8 cellular contexts compared by ENCODE assay signal in genomic region chr15:78944202-78944625, GRCh38. TPM values are rescaled to one million over a fixed set of nuclear protein-coding genes. Genes with fewer than 3 reads are reported as not detected.
DNase-seq lines count a peak whose midpoint lies in the region; ATAC-seq and TF ChIP-seq lines count a peak whose summit lies in the region.

No MANE protein-coding gene starts in this region.

- H3F3A ChIP-seq in MM.1S (ENCODE audit: insufficient read depth, low read length) = peaks cover 5% of the 10 kb centered on the region; the same call in 1 of the 2 replicates

- H3K9ac ChIP-seq in MM.1S (ENCODE audit: low read length) (peak overlapping the region; percentile 37; the same call in 1 of the 2 replicates), neuronal stem cell (ENCODE audit: low read depth, low read length, poor library complexity) (no peak overlapping the region)

- H2AFZ ChIP-seq in MM.1S (ENCODE audit: low read length) (peak overlapping the region; percentile 91), neuronal stem cell (ENCODE audit: low read length) (peak overlapping the region; percentile 91)

- H2AK5ac ChIP-seq in neuronal stem cell (ENCODE audit: low read depth, low read length) = peak overlapping the region; percentile 82

- peak overlapping the region; percentile 75 for H2BK15ac ChIP-seq in neuronal stem cell (ENCODE audit: low read length)

- peak overlapping the region; percentile 100 for H3K4me2 ChIP-seq in MM.1S (ENCODE audit: low read depth, low read length)
- peak overlapping the region; percentile 86 for H3K4me2 ChIP-seq in neuronal stem cell (ENCODE audit: insufficient read depth, low read length, poor library complexity, severe bottlenecking)

- CTCF ChIA-PET in CD8-positive, alpha-beta memory T cell (lab: Charles Lee) = no interaction called here

- peaks cover 8% of the 10 kb centered on the region for H3K4me1 ChIP-seq in CD8-positive, alpha-beta memory T cell (ENCODE audit: insufficient read depth, low read length)
- H3K4me1 ChIP-seq in MM.1S (ENCODE audit: low read length) (peaks cover 12% of the 10 kb centered on the region), neuronal stem cell (ENCODE audit: control insufficient read depth in 2 of 2, insufficient read depth in 1 of 2, low read depth in 1 of 2, low read length in 2 of 2) (peaks cover 7% of the 10 kb centered on the region in 2 donors)

- H3K27ac Mint-ChIP-seq in CD8-positive, alpha-beta memory T cell = peak overlapping the region in 7 of 8 donors; percentile 60 to 91 (median 88)

- no peaks in the 10 kb centered on the region for H3K9me3 Mint-ChIP-seq in CD8-positive, alpha-beta memory T cell

- H2BK120ac ChIP-seq in neuronal stem cell (ENCODE audit: low read depth, low read length) = no peak overlapping the region

- ATAC-seq in GM21529 (IDR thresholded peaks at IDR 0.05; ENCODE audit: unreplicated experiment) = peak; percentile 26

- peak overlapping the region; percentile 72 to 90 (median 87) for H3K4me3 Mint-ChIP-seq in CD8-positive, alpha-beta memory T cell

- no peaks in the 10 kb centered on the region for H4K20me1 ChIP-seq in MM.1S (ENCODE audit: insufficient read depth, low read length)

- no peak for DNase-seq in CD8-positive, alpha-beta memory T cell
- DNase-seq in MM.1S (no peak), epithelial cell of esophagus (ENCODE audit: low read depth) (no peak), neuronal stem cell (ENCODE audit: low spot score) (no peak), GM13977 (ENCODE audit: low spot score) (no peak), nucleus accumbens (lab: John Stamatoyannopoulos, UW) (no peak), ureter (ENCODE audit: low spot score) (no peak)

- WGBS in neuronal stem cell (ENCODE audit: extremely low coverage in 2 of 2, insufficient read length in 2 of 2, insufficient replicate concordance in 1 of 2), 2 donors = no CpG with 5 or more reads among the region's 12 CpGs

- no peaks in the 10 kb centered on the region for H3K79me2 ChIP-seq in MM.1S (ENCODE audit: low read length)

- H3K9me2 ChIP-seq in MM.1S (replicated peaks; ENCODE audit: insufficient read depth, low read length) = no peaks in the 10 kb centered on the region

- H3K9me3 ChIP-seq in CD8-positive, alpha-beta memory T cell (ENCODE audit: low read length) = no peaks in the 10 kb centered on the region
- H3K9me3 ChIP-seq in MM.1S (replicated peaks; ENCODE audit: insufficient read depth, low read length) = no peaks in the 10 kb centered on the region
- no peaks in the 10 kb centered on the region for H3K9me3 ChIP-seq in neuronal stem cell (replicated peaks in 1 of 2; ENCODE audit: control insufficient read depth in 2 of 2, insufficient read depth in 1 of 2, low read depth in 1 of 2, low read length in 2 of 2)

- H3K4me3 ChIP-seq in CD8-positive, alpha-beta memory T cell (ENCODE audit: low read length) = peak overlapping the region; percentile 61
- H3K4me3 ChIP-seq in MM.1S (ENCODE audit: low read length) (peak overlapping the region; percentile 72), epithelial cell of esophagus (ENCODE audit: low read length) (peak overlapping the region; percentile 43), neuronal stem cell (ENCODE audit: low read length in 2 of 2) (peak overlapping the region; percentile 42 to 78)

- H3K18ac ChIP-seq in neuronal stem cell (ENCODE audit: low read length) = peak overlapping the region; percentile 80

- no peaks in the 10 kb centered on the region for H3K36me3 Mint-ChIP-seq in CD8-positive, alpha-beta memory T cell

- peak overlapping the region; percentile 39 for H2BK5ac ChIP-seq in neuronal stem cell (ENCODE audit: low read length)

- H2BK12ac ChIP-seq in neuronal stem cell (ENCODE audit: low read length) = peak overlapping the region; percentile 58

- H3K27ac ChIP-seq in CD8-positive, alpha-beta memory T cell (ENCODE audit: low read depth, low read length) = peak overlapping the region; percentile 61
- H3K27ac ChIP-seq in MM.1S (ENCODE audit: low read length) (no peak overlapping the region), neuronal stem cell (replicated peaks; ENCODE audit: low read length) (no peak overlapping the region)

- H3K27me3 ChIP-seq in CD8-positive, alpha-beta memory T cell (ENCODE audit: insufficient read depth, low read length, poor library complexity, severe bottlenecking) = no peaks in the 10 kb centered on the region
- H3K27me3 ChIP-seq in MM.1S (replicated peaks; ENCODE audit: insufficient read depth, low read length) (peaks cover 10% of the 10 kb centered on the region), neuronal stem cell (ENCODE audit: control insufficient read depth in 3 of 3, insufficient read depth in 3 of 3, low read depth in 1 of 3, low read length in 3 of 3) (peaks cover 2 to 53% (median 24%) of the 10 kb centered on the region in 3 experiments)

- H3K14ac ChIP-seq in neuronal stem cell (ENCODE audit: low read length) = peak overlapping the region; percentile 63

- H3K4ac ChIP-seq in neuronal stem cell (ENCODE audit: low read length) = no peak overlapping the region

- H3K27me3 Mint-ChIP-seq in CD8-positive, alpha-beta memory T cell = peaks cover 2 to 5% of the 10 kb centered on the region in 2 donors

- no peaks in the 10 kb centered on the region for H3K36me3 ChIP-seq in CD8-positive, alpha-beta memory T cell (ENCODE audit: insufficient read depth, low read length)
- H3K36me3 ChIP-seq in MM.1S (replicated peaks; ENCODE audit: insufficient read depth, low read length) = no peaks in the 10 kb centered on the region
- no peaks in the 10 kb centered on the region for H3K36me3 ChIP-seq in neuronal stem cell (replicated peaks in 1 of 2; ENCODE audit: control insufficient read depth in 2 of 2, insufficient read depth in 2 of 2, low read length in 2 of 2)

- H4K91ac ChIP-seq in neuronal stem cell (ENCODE audit: low read depth, low read length, poor library complexity) = no peak overlapping the region

- peak overlapping the region; percentile 89 for H3K23ac ChIP-seq in neuronal stem cell (ENCODE audit: low read depth, low read length, poor library complexity)

- H3K4me1 Mint-ChIP-seq in CD8-positive, alpha-beta memory T cell = peaks cover 13 to 23% (median 17%) of the 10 kb centered on the region in 3 donors

- in situ Hi-C loops in GM13977 (cut with MboI; ENCODE audit: low pct_unique_long_range_greater_than_20kb, low sequenced_read_pairs, unreplicated experiment) = no loop called here

- H3K79me1 ChIP-seq in neuronal stem cell (ENCODE audit: low read depth, low read length) = no peaks in the 10 kb centered on the region

- H4K8ac ChIP-seq in neuronal stem cell (ENCODE audit: low read depth, low read length) = no peak overlapping the region

- TF ChIP-seq CTCF in MM.1S (IDR thresholded peaks at IDR 0.05; ENCODE audit: low read length) (no peak), epithelial cell of esophagus (IDR thresholded peaks at IDR 0.05; ENCODE audit: insufficient read depth, low read depth, low read length, missing control alignments) (no peak), GM13977 (IDR thresholded peaks at IDR 0.05; ENCODE audit: extremely low read depth, insufficient read depth, missing control alignments) (no peak)

- POLR2A ChIA-PET in CD8-positive, alpha-beta memory T cell (lab: Charles Lee) = interaction anchor here (0.8 kb wide), 1 partner anchor 71 kb away, joined by 3 read pairs; no protein-coding TSS in a partner anchor

RNA-seq across cellular contexts. Expression of gene CTSH, which starts 0.6 kb away (rescaled TPM):
- total RNA-seq in CD8-positive, alpha-beta memory T cell = 1 to 10 TPM; 8.1 to 9.8 TPM
- 68.7 TPM for polyA plus RNA-seq in CD8-positive, alpha-beta memory T cell
- 7.8 TPM for polyA plus RNA-seq in neuronal stem cell (2013, experiment 1 of 2)
- 8.7 TPM for polyA plus RNA-seq in neuronal stem cell (2013, experiment 2 of 2)
- 705 TPM for total RNA-seq in ureter

Comparison
In these comparisons a context has a peak if more than half of its experiments do, and no peak if none do; other contexts are left out.
1. RNA of gene CTSH, which starts 0.6 kb away (total RNA-seq): 705 TPM in ureter (single experiment); 8.1 to 9.8 TPM in CD8-positive, alpha-beta memory T cell; every median in the first group is over 10 times any median in the second.
2. Peak in every context shown above with its lines, with median percentiles within 50 percentile points of each other: H3K4me3 ChIP-seq.